In genomic region chr5:169656125-169656990, GRCh38 we compare ENCODE assay signal across 9 cellular contexts. TPM values are rescaled to one million over a fixed set of nuclear protein-coding genes. Genes with fewer than 3 reads are reported as not detected.
DNase-seq lines count a peak whose midpoint lies in the region; ATAC-seq and TF ChIP-seq lines count a peak whose summit lies in the region.
"Had no signal": no experiment of that assay in that cellular context is flagged by ENCODE, and none has a peak within 500 bp of the region (broad histone marks: within the 10 kb centered on the region; RNA-seq: fewer than 3 reads in every experiment).

No MANE protein-coding gene starts in this region.

- peak in 1 of 2 donors; percentile 28 for DNase-seq in activated T-cell treated with anti-CD3 and anti-CD28 coated beads, Interleukin-2, amount 50 U/mL, for 72 hours
- no peak for DNase-seq in activated T-cell treated with anti-CD3 and anti-CD28 coated beads, Interleukin-2, amount 50 U/mL, for 1 hour
- DNase-seq in anterior cingulate cortex (lab: John Stamatoyannopoulos, UW) = no peak
- no peak for DNase-seq in NCI-H774 (lab: John Stamatoyannopoulos, UW)
- DNase-seq in NCI-H1092 (lab: John Stamatoyannopoulos, UW) = no peak
- DNase-seq: NCI-H1417 treated with DMSO at 0.1 percent for 48 hours had no signal

- no peak overlapping the region for H2AFZ ChIP-seq in OCI-LY3 (ENCODE audit: low read depth, low read length)

- peaks cover 0 to under 1% of the 10 kb centered on the region in 2 donors for H3K9me3 Mint-ChIP-seq in activated T-cell treated with anti-CD3 and anti-CD28 coated beads, Interleukin-2, amount 50 U/mL, for 72 hours
- peaks cover under 1% of the 10 kb centered on the region for H3K9me3 Mint-ChIP-seq in stimulated activated memory B cell treated with anti-CD40 and anti-IgM and Interleukin-4, amounts not matched to agents 10 μg/mL and 1 μg/mL and 100 μg/mL, for 72 hours

- peaks cover 81% of the 10 kb centered on the region for H3K79me2 ChIP-seq in OCI-LY3 (ENCODE audit: low read length)

- peak overlapping the region; percentile 49 for H3K4me3 ChIP-seq in OCI-LY3 (ENCODE audit: low read length)

- ATAC-seq in activated T-cell treated with anti-CD3 and anti-CD28 coated beads, Interleukin-2, amount 50 U/mL, for 72 hours (replicated peaks in 1 of 2) = peak; percentile 61 to 72
- peak; percentile 66 for ATAC-seq in HG02678 (IDR thresholded peaks at IDR 0.05; ENCODE audit: unreplicated experiment)
- ATAC-seq in stimulated activated memory B cell treated with anti-CD40 and anti-IgM and Interleukin-4, amounts not matched to agents 10 μg/mL and 1 μg/mL and 100 μg/mL, for 72 hours = peak; percentile 90

- no peaks in the 10 kb centered on the region for H3K27me3 ChIP-seq in OCI-LY3 (ENCODE audit: low read depth, low read length)

- peaks cover 59% of the 10 kb centered on the region for H3K36me3 ChIP-seq in OCI-LY3 (replicated peaks; ENCODE audit: low read depth, low read length)

- peaks cover 10 to 31% of the 10 kb centered on the region in 2 donors for H3K36me3 Mint-ChIP-seq in activated T-cell treated with anti-CD3 and anti-CD28 coated beads, Interleukin-2, amount 50 U/mL, for 72 hours (ENCODE audit: insufficient read depth in 2 of 2)
- peaks cover 38% of the 10 kb centered on the region for H3K36me3 Mint-ChIP-seq in stimulated activated memory B cell treated with anti-CD40 and anti-IgM and Interleukin-4, amounts not matched to agents 10 μg/mL and 1 μg/mL and 100 μg/mL, for 72 hours

- peaks cover 78% of the 10 kb centered on the region for H4K20me1 ChIP-seq in OCI-LY3 (ENCODE audit: insufficient read depth, low read length)

- peak overlapping the region; percentile 74 for H3K4me2 ChIP-seq in OCI-LY3 (ENCODE audit: low read length)

- H3K27ac Mint-ChIP-seq in activated T-cell treated with anti-CD3 and anti-CD28 coated beads, Interleukin-2, amount 50 U/mL, for 72 hours = peak overlapping the region; percentile 85
- H3K27ac Mint-ChIP-seq in stimulated activated memory B cell treated with anti-CD40 and anti-IgM and Interleukin-4, amounts not matched to agents 10 μg/mL and 1 μg/mL and 100 μg/mL, for 72 hours = peak overlapping the region; percentile 75

- TF ChIP-seq CTCF in OCI-LY3 (IDR thresholded peaks at IDR 0.05; ENCODE audit: low read depth, low read length) = no peak

- peaks cover 68% of the 10 kb centered on the region for H3K4me1 Mint-ChIP-seq in activated T-cell treated with anti-CD3 and anti-CD28 coated beads, Interleukin-2, amount 50 U/mL, for 72 hours (ENCODE audit: low read depth)
- peaks cover 64% of the 10 kb centered on the region for H3K4me1 Mint-ChIP-seq in stimulated activated memory B cell treated with anti-CD40 and anti-IgM and Interleukin-4, amounts not matched to agents 10 μg/mL and 1 μg/mL and 100 μg/mL, for 72 hours

- peaks cover 45% of the 10 kb centered on the region for H3K4me1 ChIP-seq in OCI-LY3 (ENCODE audit: low read length)

- H3K27ac ChIP-seq in OCI-LY3 (ENCODE audit: low read length) = peak overlapping the region; percentile 81

- H3K27me3 Mint-ChIP-seq in activated T-cell treated with anti-CD3 and anti-CD28 coated beads, Interleukin-2, amount 50 U/mL, for 72 hours (ENCODE audit: low read depth) = no peaks in the 10 kb centered on the region
- H3K27me3 Mint-ChIP-seq in stimulated activated memory B cell treated with anti-CD40 and anti-IgM and Interleukin-4, amounts not matched to agents 10 μg/mL and 1 μg/mL and 100 μg/mL, for 72 hours = no peaks in the 10 kb centered on the region

- no peaks in the 10 kb centered on the region for H3K9me3 ChIP-seq in OCI-LY3 (ENCODE audit: insufficient read depth, low read length)

- peak overlapping the region; percentile 56 to 74 for H3K4me3 Mint-ChIP-seq in activated T-cell treated with anti-CD3 and anti-CD28 coated beads, Interleukin-2, amount 50 U/mL, for 72 hours
- H3K4me3 Mint-ChIP-seq in stimulated activated memory B cell treated with anti-CD40 and anti-IgM and Interleukin-4, amounts not matched to agents 10 μg/mL and 1 μg/mL and 100 μg/mL, for 72 hours = no peak overlapping the region

- H3K9ac ChIP-seq in OCI-LY3 (ENCODE audit: low read length) = peak overlapping the region; percentile 23; the same call in 1 of the 2 replicates

RNA-seq across cellular contexts. Expression of gene DOCK2, which starts 19.3 kb away (rescaled TPM):
- 100 to 1,000 TPM; 242 to 245 TPM for total RNA-seq in activated T-cell treated with anti-CD3 and anti-CD28 coated beads, Interleukin-2, amount 50 U/mL, for 72 hours
